In genomic region chr19:8631425-8631819, GRCh38 we compare ENCODE assay signal across 14 cellular contexts. TPM values are rescaled to one million over a fixed set of nuclear protein-coding genes. Genes with fewer than 3 reads are reported as not detected.
DNase-seq lines count a peak whose midpoint lies in the region; ATAC-seq and TF ChIP-seq lines count a peak whose summit lies in the region.
"Had no signal": no experiment of that assay in that cellular context is flagged by ENCODE, and none has a peak within 500 bp of the region (broad histone marks: within the 10 kb centered on the region; RNA-seq: fewer than 3 reads in every experiment).

No MANE protein-coding gene starts in this region.

- H3K4me3 ChIP-seq in heart right ventricle = no peak overlapping the region
- H3K4me3 ChIP-seq in ectodermal cell (ENCODE audit: insufficient read depth, low read depth, low read length) = no peak overlapping the region
- no peak overlapping the region for H3K4me3 ChIP-seq in aorta (ENCODE audit: low read length in 2 of 2)
- no peak overlapping the region for H3K4me3 ChIP-seq in prostate gland
- H3K4me3 ChIP-seq: testis had no signal

- intact Hi-C loops in heart right ventricle (cut with DNase I) (no loop called here), Right ventricle myocardium superior (cut with DNase I) (no loop called here), aorta (cut with DNase I) (no loop called here), prostate gland (cut with DNase I) (no loop called here)

- H3K4me1 ChIP-seq in heart right ventricle (no peaks in the 10 kb centered on the region), ectodermal cell (ENCODE audit: control insufficient read depth, insufficient read depth, low read length) (peaks cover 7% of the 10 kb centered on the region), aorta (ENCODE audit: control insufficient read depth in 1 of 2, insufficient read depth in 2 of 2, low read length in 2 of 2) (no peaks in the 10 kb centered on the region), prostate gland (replicated peaks) (no peaks in the 10 kb centered on the region)
- H3K4me1 ChIP-seq: testis had no signal

- H3K9me3 ChIP-seq in heart right ventricle (peaks cover 0 to 30% (median 9%) of the 10 kb centered on the region in 11 donors), ectodermal cell (ENCODE audit: control insufficient read depth, low read length) (no peaks in the 10 kb centered on the region), aorta (ENCODE audit: control insufficient read depth, low read length) (no peaks in the 10 kb centered on the region), prostate gland (no peaks in the 10 kb centered on the region)
- H3K9me3 ChIP-seq: testis had no signal

- H3K36me3 ChIP-seq in heart right ventricle = no peaks in the 10 kb centered on the region
- H3K36me3 ChIP-seq in ectodermal cell (ENCODE audit: control insufficient read depth, insufficient read depth, low read length) = no peaks in the 10 kb centered on the region
- no peaks in the 10 kb centered on the region for H3K36me3 ChIP-seq in aorta (ENCODE audit: control insufficient read depth in 1 of 2, insufficient read depth in 2 of 2, low read length in 1 of 2)
- no peaks in the 10 kb centered on the region for H3K36me3 ChIP-seq in prostate gland

- peak in 7 of 8 donors; percentile 48 to 79 (median 61) for ATAC-seq in heart right ventricle
- no peak for ATAC-seq in Right ventricle myocardium superior (ENCODE audit: poor library complexity)
- ATAC-seq in aorta (ENCODE audit: low FRiP score) = peak; percentile 81
- ATAC-seq in HG03196 (IDR thresholded peaks at IDR 0.05; ENCODE audit: unreplicated experiment) = no peak
- no peak for ATAC-seq in HG03175 (IDR thresholded peaks at IDR 0.05; ENCODE audit: unreplicated experiment)
- ATAC-seq: activated CD4-positive, alpha-beta T cell treated with anti-CD3 and anti-CD28 coated beads for 36 hours had no signal

- peaks cover 0 to 9% (median 0%) of the 10 kb centered on the region in 7 donors for H3K27me3 ChIP-seq in heart right ventricle
- no peaks in the 10 kb centered on the region for H3K27me3 ChIP-seq in ectodermal cell (ENCODE audit: control insufficient read depth, insufficient read depth, low read length, poor library complexity, severe bottlenecking)
- no peaks in the 10 kb centered on the region for H3K27me3 ChIP-seq in aorta (ENCODE audit: control insufficient read depth in 1 of 2, insufficient read depth in 2 of 2, low read length in 1 of 2)
- no peaks in the 10 kb centered on the region for H3K27me3 ChIP-seq in prostate gland (replicated peaks; ENCODE audit: insufficient read depth)
- H3K27me3 ChIP-seq: testis had no signal

- no peak for TF ChIP-seq POLR2A in prostate gland (IDR thresholded peaks at IDR 0.05)

- TF ChIP-seq CTCF in heart right ventricle (IDR thresholded peaks at IDR 0.05) (no peak), prostate gland (IDR thresholded peaks at IDR 0.05) (no peak)

- peak in 1 of 2 donors; percentile 34 for DNase-seq in heart right ventricle
- no peak for DNase-seq in Right ventricle myocardium superior
- DNase-seq in mucosa of gallbladder (ENCODE audit: low spot score) = peak; percentile 57
- DNase-seq in aorta = peak; percentile 83 to 84
- DNase-seq in prostate gland (ENCODE audit: low spot score) = no peak
- DNase-seq: activated CD4-positive, alpha-beta T cell treated with anti-CD3 and anti-CD28 coated beads for 36 hours; DMS79 treated with DMSO at 0.1 percent for 48 hours; GOT3; NCI-H446; SIG-M5; testis had no signal

- 24 to 27% methylated on average over 11 of the region's 11 CpGs for WGBS in heart right ventricle, 2 donors
- WGBS in ectodermal cell, 2 experiments = 22% methylated on average over 11 of the region's 11 CpGs
- 7 to 8% methylated on average over 11 of the region's 11 CpGs for WGBS in aorta, 2 donors
- WGBS in prostate gland = 38% methylated on average over 11 of the region's 11 CpGs

- H3K27ac ChIP-seq in heart right ventricle (no peak overlapping the region), ectodermal cell (ENCODE audit: insufficient read depth, low read depth, low read length, poor library complexity, severe bottlenecking) (peak overlapping the region; percentile 80), aorta (ENCODE audit: low read depth in 1 of 2, low read length in 2 of 2) (peak overlapping the region in 1 of 2 donors; percentile 59), prostate gland (no peak overlapping the region)
- H3K27ac ChIP-seq: testis had no signal

RNA-seq across cellular contexts. Expression of gene NFILZ, which starts 1.0 kb away (rescaled TPM):
- total RNA-seq in heart right ventricle = not detected
- not detected for polyA plus RNA-seq in heart right ventricle
- not detected for total RNA-seq in Right ventricle myocardium superior
- not detected for polyA plus RNA-seq in ectodermal cell (2013, experiment 1 of 4)
- not detected for polyA plus RNA-seq in ectodermal cell (2013, experiment 2 of 4)
- not detected for polyA plus RNA-seq in ectodermal cell (2013, experiment 3 of 4)
- polyA plus RNA-seq in ectodermal cell (2013, experiment 4 of 4) = not detected
- not detected for total RNA-seq in mucosa of gallbladder
- total RNA-seq in aorta = not detected
- polyA plus RNA-seq in aorta = not detected
- not detected for total RNA-seq in prostate gland
- total RNA-seq: activated CD4-positive, alpha-beta T cell treated with anti-CD3 and anti-CD28 coated beads for 36 hours had no signal

RNA-seq across cellular contexts. Expression of gene ADAMTS10, which starts 20.9 kb away (rescaled TPM):
- total RNA-seq in heart right ventricle (10 to 100 TPM in 4 of 10 donors, 1 to 10 TPM in 6; 2.7 to 12.6 (median 7.1) TPM), Right ventricle myocardium superior (9.1 TPM), mucosa of gallbladder (32.6 TPM), aorta (100 to 1,000 TPM in 1 of 2 donors, 10 to 100 TPM in 1; 58.1 to 188 TPM), prostate gland (10 to 100 TPM in 1 of 2 donors, 1 to 10 TPM in 1; 9.7 to 48.1 TPM)
- polyA plus RNA-seq in heart right ventricle (10 to 100 TPM in 1 of 2 donors, 1 to 10 TPM in 1; 9.1 to 34.5 TPM), aorta (100 to 1,000 TPM in 1 of 2 donors, 10 to 100 TPM in 1; 18.8 to 264 TPM)
- polyA plus RNA-seq in ectodermal cell (2013, experiment 1 of 4) = 19.8 TPM
- 24.1 TPM for polyA plus RNA-seq in ectodermal cell (2013, experiment 2 of 4)
- 18.2 TPM for polyA plus RNA-seq in ectodermal cell (2013, experiment 3 of 4)
- polyA plus RNA-seq in ectodermal cell (2013, experiment 4 of 4) = 17.6 TPM

RNA-seq across cellular contexts. Expression of gene MYO1F, which starts 54.2 kb away (rescaled TPM):
- total RNA-seq in heart right ventricle (10 to 100 TPM in 2 of 10 donors, 1 to 10 TPM in 8; 2.0 to 25.7 (median 6.5) TPM), Right ventricle myocardium superior (8.4 TPM), mucosa of gallbladder (47.2 TPM), aorta (10 to 100 TPM; 30.3 to 63.8 TPM), prostate gland (1 to 10 TPM; 6.1 to 9.4 TPM)
- polyA plus RNA-seq in heart right ventricle (1 to 10 TPM; 2.6 to 7.7 TPM), aorta (10 to 100 TPM in 1 of 2 donors, 1 to 10 TPM in 1; 2.1 to 10.0 TPM)
- polyA plus RNA-seq in ectodermal cell (2013, experiment 1 of 4) = 0.43 TPM
- polyA plus RNA-seq in ectodermal cell (2013, experiment 2 of 4) = 0.16 TPM
- 0.16 TPM for polyA plus RNA-seq in ectodermal cell (2013, experiment 3 of 4)
- polyA plus RNA-seq in ectodermal cell (2013, experiment 4 of 4) = 0.16 TPM

Comparison
In these comparisons a context has a peak if more than half of its experiments do, and no peak if none do; other contexts are left out.
1. ATAC-seq: peak in heart right ventricle (7 of 8) and aorta (single experiment); none in Right ventricle myocardium superior (single experiment), HG03196 (single experiment) and HG03175 (single experiment).
2. DNase-seq: peak in mucosa of gallbladder (single experiment) and aorta (2 of 2); none in Right ventricle myocardium superior (single experiment) and prostate gland (single experiment).